9 cellular contexts compared by ENCODE assay signal in genomic region chr1:211476200-211476849, GRCh38. TPM values are rescaled to one million over a fixed set of nuclear protein-coding genes. Genes with fewer than 3 reads are reported as not detected.
DNase-seq lines count a peak whose midpoint lies in the region; TF ChIP-seq lines count a peak whose summit lies in the region.
"Had no signal": no experiment of that assay in that cellular context is flagged by ENCODE, and none has a peak within 500 bp of the region (broad histone marks: within the 10 kb centered on the region; RNA-seq: fewer than 3 reads in every experiment).

No MANE protein-coding gene starts in this region.

- no TSS peak for BruUV-seq in mammary epithelial cell (replicated peaks; lab: Mats Ljungman, UMichigan)

- 17% methylated on average over 3 of the region's 3 CpGs for WGBS in mammary epithelial cell (ENCODE audit: low coverage, missing lambda C conversion rate)

- peak; percentile 94 for TF ChIP-seq CTCF in HFFc6 (IDR thresholded peaks at IDR 0.05)
- TF ChIP-seq CTCF in VCaP (conservative IDR thresholded peaks at IDR 0.05), result peak; percentile 90
- TF ChIP-seq CTCF in mammary epithelial cell (conservative IDR thresholded peaks at IDR 0.05 in 1 of 2, IDR thresholded peaks at IDR 0.05 in 1 of 2; ENCODE audit: extremely low read depth in 1 of 2, insufficient read depth in 1 of 2, low read depth in 1 of 2, low read length in 2 of 2), result peak; percentile 90 to 96

- intact Hi-C loops in mammary epithelial cell (cut with micrococcal nuclease), result loop anchor here (1.0 to 5.0 kb wide), 5 partner anchors 38 to 1069 kb away; partner anchors contain the start of gene SLC30A1

- in situ Hi-C loops in mammary epithelial cell (cut with MboI; ENCODE audit: low sequenced_read_pairs in 2 of 2), result loop anchor here in 1 of 2 donors (10.0 kb wide), 1 partner anchor 152 kb away; the partner anchor contains the start of gene TRAF5

- H3K4me1 ChIP-seq in mammary epithelial cell (ENCODE audit: insufficient read depth, low read length), result no peaks in the 10 kb centered on the region

- H4K20me1 ChIP-seq in mammary epithelial cell (ENCODE audit: insufficient read depth, low read length), result no peaks in the 10 kb centered on the region

- CTCF ChIA-PET in mammary epithelial cell (lab: Charles Lee; ENCODE audit: low non-redundant PET), result interaction anchor here (0.5 to 1.1 kb wide), 4 partner anchors 24 to 200 kb away, joined by 3 to 16 read pairs (median 4); no protein-coding TSS in a partner anchor

- no peak overlapping the region for H3K27ac Mint-ChIP-seq in HFFc6

- dilution Hi-C loops in mammary epithelial cell (cut with HindIII; ENCODE audit: low sequenced_read_pairs), result no loop called here

- H3K36me3 ChIP-seq in mammary epithelial cell (ENCODE audit: insufficient read depth, low read length), result no peaks in the 10 kb centered on the region

- peaks cover 35% of the 10 kb centered on the region for H3K27me3 Mint-ChIP-seq in HFFc6 (ENCODE audit: insufficient read depth)

- no peaks in the 10 kb centered on the region for H3K79me2 ChIP-seq in mammary epithelial cell (ENCODE audit: insufficient read depth, low read length)

- H3K27ac ChIP-seq in VCaP, result no peak overlapping the region
- no peak overlapping the region for H3K27ac ChIP-seq in mammary epithelial cell (ENCODE audit: insufficient read depth, low read depth, low read length)

- H3K4me3 ChIP-seq in mammary epithelial cell (replicated peaks in 1 of 3; ENCODE audit: insufficient read depth in 1 of 3, low read depth in 2 of 3, low read length in 3 of 3), result no peak overlapping the region

- H3K36me3 Mint-ChIP-seq in HFFc6 (ENCODE audit: low read depth), result no peaks in the 10 kb centered on the region

- no peak overlapping the region for H2AFZ ChIP-seq in mammary epithelial cell (ENCODE audit: low read depth, low read length)

- H3K9me3 Mint-ChIP-seq in HFFc6, result no peaks in the 10 kb centered on the region

- no peak overlapping the region for H3K9ac ChIP-seq in mammary epithelial cell (ENCODE audit: insufficient read depth, low read length)

- H3K27me3 ChIP-seq in mammary epithelial cell (ENCODE audit: insufficient read depth, low read length), result peaks cover 4% of the 10 kb centered on the region

- no peak overlapping the region for H3K4me3 Mint-ChIP-seq in HFFc6

- H3K4me2 ChIP-seq in mammary epithelial cell (ENCODE audit: insufficient read depth, low read depth, low read length), result no peak overlapping the region

- H3K4me1 Mint-ChIP-seq in HFFc6 (ENCODE audit: low read depth), result no peaks in the 10 kb centered on the region

- no peaks in the 10 kb centered on the region for H3K9me3 ChIP-seq in mammary epithelial cell (replicated peaks; ENCODE audit: insufficient read depth, low read length)

- peak; percentile 79 for DNase-seq in ELR (ENCODE audit: low read depth)
- peak; percentile 58 for DNase-seq in HFFc6
- DNase-seq in NCI-H2107 treated with DMSO at 0.1 percent for 48 hours (lab: John Stamatoyannopoulos, UW; ENCODE audit: unreplicated experiment), result peak; percentile 49
- DNase-seq in mammary epithelial cell, result peak; percentile 36
- peak; percentile 85 for DNase-seq in left kidney (ENCODE audit: low read depth, low spot score)
- peak; percentile 61 to 73 for DNase-seq in stimulated activated CD4-positive, alpha-beta T cell treated with anti-CD3 and anti-CD28 coated beads, Interleukin-4, amount 100 ng/mL, for 4 hours
- no peak for DNase-seq in OCI-M2 (lab: John Stamatoyannopoulos, UW; ENCODE audit: unreplicated experiment)

RNA-seq across cellular contexts. Expression of gene RD3, which starts 15.6 kb away (rescaled TPM):
- total RNA-seq in HFFc6 (2021; fragmentation: NEBNext Ultra II Directional; extraction: Animal tissue kit (Norgen Biotek cat#: 25700)), result not detected
- not detected for total RNA-seq in mammary epithelial cell
- polyA plus RNA-seq in mammary epithelial cell, result not detected
- not detected for polyA minus RNA-seq in mammary epithelial cell
- total RNA-seq: frontal cortex had no signal
